In genomic region chr9:114694719-114695269, GRCh38 we compare ENCODE assay signal across 12 cellular contexts. TPM values are rescaled to one million over a fixed set of nuclear protein-coding genes. Genes with fewer than 3 reads are reported as not detected.
DNase-seq lines count a peak whose midpoint lies in the region; ATAC-seq and TF ChIP-seq lines count a peak whose summit lies in the region.
"Had no signal": no experiment of that assay in that cellular context is flagged by ENCODE, and none has a peak within 500 bp of the region (broad histone marks: within the 10 kb centered on the region; RNA-seq: fewer than 3 reads in every experiment).

No MANE protein-coding gene starts in this region.

- CTCF ChIA-PET in PC-9 (lab: Charles Lee), result interaction anchor here (0.6 kb wide), 1 partner anchor 210 kb away, joined by 3 read pairs; no protein-coding TSS in a partner anchor

- H3K4me1 ChIP-seq in PC-9 (replicated peaks; ENCODE audit: insufficient read depth) (peaks cover 43% of the 10 kb centered on the region), endodermal cell (ENCODE audit: control insufficient read depth, insufficient read depth, low read length) (no peaks in the 10 kb centered on the region)
- H3K4me1 ChIP-seq: parathyroid adenoma had no signal

- peak overlapping the region; percentile 49 for H3K4me3 Mint-ChIP-seq in activated naive CD8-positive, alpha-beta T cell
- H3K4me3 Mint-ChIP-seq in endodermal cell, result no peak overlapping the region
- no peak overlapping the region for H3K4me3 Mint-ChIP-seq in naive thymus-derived CD8-positive, alpha-beta T cell

- H3K36me3 Mint-ChIP-seq in activated naive CD8-positive, alpha-beta T cell, result peaks cover 3% of the 10 kb centered on the region
- no peaks in the 10 kb centered on the region for H3K36me3 Mint-ChIP-seq in endodermal cell (ENCODE audit: low read depth)
- H3K36me3 Mint-ChIP-seq in naive thymus-derived CD8-positive, alpha-beta T cell, result no peaks in the 10 kb centered on the region

- intact Hi-C loops in PC-9 (cut with micrococcal nuclease; ENCODE audit: unreplicated experiment), result no loop called here

- peaks cover 25% of the 10 kb centered on the region for H3F3A ChIP-seq in PC-9 (ENCODE audit: insufficient read depth, low read depth)

- TF ChIP-seq CTCF in PC-9 (conservative IDR thresholded peaks at IDR 0.05) (no peak), endodermal cell (conservative IDR thresholded peaks at IDR 0.05) (no peak)

- peak; percentile 25 for ATAC-seq in GM18508 (IDR thresholded peaks at IDR 0.05; ENCODE audit: insufficient read depth, unreplicated experiment)
- peak; percentile 10 for ATAC-seq in GM19468 (IDR thresholded peaks at IDR 0.05; ENCODE audit: extremely low read depth, unreplicated experiment)
- peak; percentile 36 for ATAC-seq in HG03103 (IDR thresholded peaks at IDR 0.05; ENCODE audit: low read depth, unreplicated experiment)
- no peak for ATAC-seq in naive thymus-derived CD8-positive, alpha-beta T cell

- H3K27me3 ChIP-seq in PC-9 (ENCODE audit: insufficient read depth, low read depth) (no peaks in the 10 kb centered on the region), endodermal cell (ENCODE audit: control insufficient read depth, insufficient read depth, low read length, poor library complexity, severe bottlenecking) (no peaks in the 10 kb centered on the region)
- H3K27me3 ChIP-seq: SJSA1 had no signal

- no peak overlapping the region for H2AFZ ChIP-seq in PC-9
- H2AFZ ChIP-seq: parathyroid adenoma had no signal

- H3K27ac Mint-ChIP-seq in activated naive CD8-positive, alpha-beta T cell, result peak overlapping the region; percentile 97
- no peak overlapping the region for H3K27ac Mint-ChIP-seq in endodermal cell
- peak overlapping the region in 2 of 10 donors; percentile 24 to 26 for H3K27ac Mint-ChIP-seq in naive thymus-derived CD8-positive, alpha-beta T cell

- no peaks in the 10 kb centered on the region for H3K9me2 ChIP-seq in PC-9 (ENCODE audit: insufficient read depth)

- H3K9me3 ChIP-seq in PC-9 (ENCODE audit: insufficient read depth, low read depth) (no peaks in the 10 kb centered on the region), endodermal cell (ENCODE audit: control insufficient read depth, low read length) (peaks cover 1% of the 10 kb centered on the region)
- H3K9me3 ChIP-seq: SJSA1 had no signal

- POLR2A ChIA-PET in PC-9 (lab: Charles Lee; ENCODE audit: unreplicated experiment), result no interaction called here
- POLR2A ChIA-PET in naive thymus-derived CD8-positive, alpha-beta T cell (lab: Charles Lee), result no interaction called here

- no peaks in the 10 kb centered on the region for H3K79me2 ChIP-seq in PC-9 (ENCODE audit: low read depth)
- H3K79me2 ChIP-seq: parathyroid adenoma had no signal

- no peaks in the 10 kb centered on the region for H4K20me1 ChIP-seq in PC-9 (ENCODE audit: insufficient read depth)

- no peak for DNase-seq in PC-9
- no peak for DNase-seq in endodermal cell
- no peak for DNase-seq in naive thymus-derived CD8-positive, alpha-beta T cell
- no peak for DNase-seq in NCI-H1092 treated with DMSO at 0.1 percent for 48 hours (lab: John Stamatoyannopoulos, UW)
- DNase-seq: NCI-H1694 had no signal

- H3K9ac ChIP-seq in endodermal cell (ENCODE audit: extremely low read depth, low read length, poor library complexity, severe bottlenecking), result no peak overlapping the region
- H3K9ac ChIP-seq: parathyroid adenoma had no signal

- H3K27me3 Mint-ChIP-seq in activated naive CD8-positive, alpha-beta T cell, result no peaks in the 10 kb centered on the region
- H3K27me3 Mint-ChIP-seq in endodermal cell (ENCODE audit: insufficient read depth), result peaks cover 33% of the 10 kb centered on the region
- H3K27me3 Mint-ChIP-seq in naive thymus-derived CD8-positive, alpha-beta T cell, result peaks cover 0 to 2% (median 0%) of the 10 kb centered on the region in 5 donors

- H3K4me3 ChIP-seq in PC-9, result no peak overlapping the region
- H3K4me3 ChIP-seq in endodermal cell (ENCODE audit: low read length), result no peak overlapping the region
- H3K4me3 ChIP-seq: SJSA1 had no signal

- BruUV-seq in PC-9 (replicated peaks; lab: Mats Ljungman, UMichigan), result no TSS peak

- H3K36me3 ChIP-seq in PC-9 (ENCODE audit: low read depth) (no peaks in the 10 kb centered on the region), endodermal cell (ENCODE audit: control insufficient read depth, insufficient read depth, low read length) (no peaks in the 10 kb centered on the region)
- H3K36me3 ChIP-seq: SJSA1 had no signal

- H3K27ac ChIP-seq in PC-9 (no peak overlapping the region), endodermal cell (ENCODE audit: low read depth, low read length) (no peak overlapping the region)
- H3K27ac ChIP-seq: parathyroid adenoma, SJSA1 had no signal

- WGBS in endodermal cell (ENCODE audit: insufficient coverage in 1 of 2, insufficient read length in 1 of 2), 2 experiments, result 94 to 97% methylated on average over 5 to 6 of the region's 6 CpGs

- no peak overlapping the region for H3K4me2 ChIP-seq in PC-9

- H3K9me3 Mint-ChIP-seq in activated naive CD8-positive, alpha-beta T cell (ENCODE audit: low read depth), result no peaks in the 10 kb centered on the region
- H3K9me3 Mint-ChIP-seq in endodermal cell, result peaks cover 2% of the 10 kb centered on the region
- no peaks in the 10 kb centered on the region for H3K9me3 Mint-ChIP-seq in naive thymus-derived CD8-positive, alpha-beta T cell

- peaks cover 82% of the 10 kb centered on the region for H3K4me1 Mint-ChIP-seq in activated naive CD8-positive, alpha-beta T cell (ENCODE audit: low read depth)
- H3K4me1 Mint-ChIP-seq in endodermal cell, result peaks cover 4% of the 10 kb centered on the region
- H3K4me1 Mint-ChIP-seq in naive thymus-derived CD8-positive, alpha-beta T cell, result peaks cover 7 to 42% (median 17%) of the 10 kb centered on the region in 4 donors

RNA-seq across cellular contexts. Expression of gene TEX48, which starts 12.8 kb away (rescaled TPM):
- total RNA-seq in PC-9 (2021) (not detected in 2 replicates), endodermal cell (not detected)
- polyA plus RNA-seq in endodermal cell (2013, experiment 1 of 2), result not detected
- polyA plus RNA-seq in endodermal cell (2013, experiment 2 of 2), result not detected
- not detected for total RNA-seq in naive thymus-derived CD8-positive, alpha-beta T cell
- not detected for polyA plus RNA-seq in naive thymus-derived CD8-positive, alpha-beta T cell
- total RNA-seq: kidney epithelial cell, SJSA1 had no signal

RNA-seq across cellular contexts. Expression of gene TEX53, which starts 37.2 kb away (rescaled TPM):
- total RNA-seq in PC-9 (2021) (not detected in 2 replicates), endodermal cell (not detected)
- not detected for polyA plus RNA-seq in endodermal cell (2013, experiment 1 of 2)
- not detected for polyA plus RNA-seq in endodermal cell (2013, experiment 2 of 2)
- not detected for total RNA-seq in naive thymus-derived CD8-positive, alpha-beta T cell
- not detected for polyA plus RNA-seq in naive thymus-derived CD8-positive, alpha-beta T cell
- total RNA-seq: kidney epithelial cell, SJSA1 had no signal

Comparison
In these comparisons a context has a peak if more than half of its experiments do, and no peak if none do; other contexts are left out.
1. ATAC-seq: peak in GM18508 (single experiment), GM19468 (single experiment) and HG03103 (single experiment); none in naive thymus-derived CD8-positive, alpha-beta T cell (0 of 2).